In the genomic region with DNA sequence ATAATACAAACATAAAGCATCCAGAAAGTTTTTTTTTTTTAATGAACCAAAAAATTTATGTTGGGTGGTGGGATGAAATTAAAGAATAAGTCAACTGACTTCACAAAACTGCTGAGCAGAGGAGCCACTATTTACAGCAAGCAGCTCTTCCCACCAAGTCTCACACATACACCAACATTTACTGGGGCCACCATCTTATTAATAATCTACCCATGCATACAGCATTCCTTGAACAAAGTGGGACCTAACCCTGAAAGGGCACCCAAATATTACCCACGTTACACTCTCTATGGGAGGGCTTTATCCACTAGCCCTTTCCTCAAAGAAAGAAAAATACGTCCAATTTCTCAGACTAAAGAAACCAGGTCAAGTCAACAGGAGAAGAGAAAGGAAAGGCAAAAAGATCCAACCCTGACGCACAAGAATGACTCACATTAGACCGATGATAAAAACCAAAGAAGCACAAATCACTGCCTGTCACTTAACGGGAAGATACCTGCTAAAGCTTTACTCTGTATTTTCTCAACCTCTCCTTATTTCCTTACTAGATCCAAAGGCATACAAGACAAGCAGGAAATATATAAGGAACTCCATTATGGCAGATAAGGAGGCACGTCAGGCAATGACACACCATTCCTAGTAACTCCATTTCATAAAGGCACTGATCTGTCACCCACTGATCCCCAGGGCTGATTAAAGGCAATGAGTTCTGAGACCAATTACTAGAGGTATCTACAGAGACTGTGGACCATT, we compare ENCODE assay signal across 1 cellular context.
TF ChIP-seq lines count a peak whose summit lies in the region.

No MANE protein-coding gene starts in this region.

TF ChIP-seq in K562, 482 proteins besides CTCF, POLR2A, EP300 and RAD21 (continued from another document):
- TF ChIP-seq, protein P1, sequence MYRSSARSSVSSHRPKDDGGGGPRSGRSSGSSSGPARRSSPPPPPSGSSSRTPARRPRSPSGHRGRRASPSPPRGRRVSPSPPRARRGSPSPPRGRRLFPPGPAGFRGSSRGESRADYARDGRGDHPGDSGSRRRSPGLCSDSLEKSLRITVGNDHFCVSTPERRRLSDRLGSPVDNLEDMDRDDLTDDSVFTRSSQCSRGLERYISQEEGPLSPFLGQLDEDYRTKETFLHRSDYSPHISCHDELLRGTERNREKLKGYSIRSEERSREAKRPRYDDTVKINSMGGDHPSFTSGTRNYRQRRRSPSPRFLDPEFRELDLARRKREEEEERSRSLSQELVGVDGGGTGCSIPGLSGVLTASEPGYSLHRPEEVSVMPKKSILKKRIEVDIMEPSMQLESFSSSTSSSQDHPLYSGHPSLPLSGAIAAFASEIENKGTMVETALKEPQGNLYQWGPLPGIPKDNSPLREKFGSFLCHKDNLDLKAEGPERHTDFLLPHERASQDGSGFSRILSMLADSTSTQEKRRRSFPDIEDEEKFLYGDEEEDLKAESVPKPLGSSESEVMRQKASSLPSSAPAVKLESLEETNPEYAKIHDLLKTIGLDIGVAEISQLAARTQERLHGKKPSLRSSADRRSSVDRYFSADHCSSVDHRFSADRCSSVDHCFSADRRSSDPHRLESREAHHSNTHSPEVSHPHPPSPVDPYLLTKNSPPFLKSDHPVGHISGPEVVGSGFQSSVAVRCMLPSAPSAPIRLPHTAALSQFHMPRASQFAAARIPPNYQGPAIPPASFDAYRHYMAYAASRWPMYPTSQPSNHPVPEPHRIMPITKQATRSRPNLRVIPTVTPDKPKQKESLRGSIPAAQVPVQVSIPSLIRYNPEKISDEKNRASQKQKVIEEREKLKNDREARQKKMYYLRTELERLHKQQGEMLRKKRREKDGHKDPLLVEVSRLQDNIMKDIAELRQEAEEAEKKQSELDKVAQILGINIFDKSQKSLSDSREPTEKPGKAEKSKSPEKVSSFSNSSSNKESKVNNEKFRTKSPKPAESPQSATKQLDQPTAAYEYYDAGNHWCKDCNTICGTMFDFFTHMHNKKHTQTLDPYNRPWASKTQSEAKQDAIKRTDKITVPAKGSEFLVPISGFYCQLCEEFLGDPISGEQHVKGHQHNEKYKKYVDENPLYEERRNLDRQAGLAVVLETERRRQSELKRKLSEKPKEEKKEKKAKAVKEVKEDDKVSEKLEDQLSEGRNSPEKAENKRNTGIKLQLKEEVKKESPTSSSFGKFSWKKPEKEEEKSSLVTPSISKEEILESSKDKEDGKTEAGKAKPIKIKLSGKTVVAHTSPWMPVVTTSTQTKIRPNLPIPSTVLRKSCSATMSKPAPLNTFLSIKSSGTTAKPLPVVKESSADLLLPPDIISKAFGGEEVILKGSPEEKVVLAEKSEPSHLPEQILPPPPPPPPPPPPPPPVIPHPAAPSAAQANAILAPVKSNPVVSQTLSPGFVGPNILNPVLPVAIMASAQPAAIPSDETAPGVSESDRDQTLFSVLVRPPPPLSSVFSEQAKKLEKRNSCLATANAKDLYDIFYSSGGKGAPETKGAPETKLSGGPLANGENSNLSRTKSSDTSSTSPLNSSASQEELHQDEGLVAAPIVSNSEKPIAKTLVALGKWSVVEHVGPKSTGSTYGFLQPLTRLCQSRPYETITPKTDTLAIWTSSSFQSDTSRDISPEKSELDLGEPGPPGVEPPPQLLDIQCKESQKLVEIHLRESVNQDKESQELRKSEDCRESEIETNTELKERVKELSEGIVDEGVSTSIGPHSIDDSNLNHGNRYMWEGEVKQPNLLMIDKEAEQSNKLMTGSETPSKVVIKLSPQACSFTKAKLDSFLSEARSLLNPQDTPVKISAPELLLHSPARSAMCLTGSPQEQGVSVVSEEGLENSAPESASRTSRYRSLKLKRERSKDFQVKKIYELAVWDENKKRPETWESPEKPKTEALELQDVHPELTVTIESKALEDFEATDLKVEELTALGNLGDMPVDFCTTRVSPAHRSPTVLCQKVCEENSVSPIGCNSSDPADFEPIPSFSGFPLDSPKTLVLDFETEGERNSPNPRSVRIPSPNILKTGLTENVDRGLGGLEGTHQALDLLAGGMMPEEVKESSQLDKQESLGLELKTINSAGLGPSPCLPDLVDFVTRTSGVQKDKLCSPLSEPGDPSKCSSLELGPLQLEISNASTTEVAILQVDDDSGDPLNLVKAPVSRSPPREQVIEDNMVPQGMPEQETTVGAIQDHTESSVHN (IDR thresholded peaks at IDR 0.05; ENCODE audit: borderline replicate concordance in 1 of 2, low read depth in 1 of 2) = peak in 1 of 2 experiments; percentile 65; a peak in 1 of 4 replicates
- peak; percentile 19 for TF ChIP-seq CCNT2 (IDR thresholded peaks at IDR 0.05; ENCODE audit: borderline replicate concordance, extremely low read depth, insufficient read length, low read depth, low read length)
- 0 out of 2 replicates have a peak, but pooled peaks have one; percentile 34 for TF ChIP-seq ZBTB17 (CRISPR knock-in tag; IDR thresholded peaks at IDR 0.05)
- TF ChIP-seq ATF1 (CRISPR knock-in tag; IDR thresholded peaks at IDR 0.05) = no peak
- TF ChIP-seq ATF1 (tag; IDR thresholded peaks at IDR 0.05) = peak; percentile 74
- TF ChIP-seq ZNF354B (CRISPR knock-in tag; IDR thresholded peaks at IDR 0.05) = no peak
- TF ChIP-seq FOXK2 (conservative IDR thresholded peaks at IDR 0.05 in 1 of 2, IDR thresholded peaks at IDR 0.05 in 1 of 2; ENCODE audit: low read depth in 2 of 2) = peak in 1 of 2 experiments; percentile 31; a peak in 1 of 4 replicates
- TF ChIP-seq, protein P2, sequence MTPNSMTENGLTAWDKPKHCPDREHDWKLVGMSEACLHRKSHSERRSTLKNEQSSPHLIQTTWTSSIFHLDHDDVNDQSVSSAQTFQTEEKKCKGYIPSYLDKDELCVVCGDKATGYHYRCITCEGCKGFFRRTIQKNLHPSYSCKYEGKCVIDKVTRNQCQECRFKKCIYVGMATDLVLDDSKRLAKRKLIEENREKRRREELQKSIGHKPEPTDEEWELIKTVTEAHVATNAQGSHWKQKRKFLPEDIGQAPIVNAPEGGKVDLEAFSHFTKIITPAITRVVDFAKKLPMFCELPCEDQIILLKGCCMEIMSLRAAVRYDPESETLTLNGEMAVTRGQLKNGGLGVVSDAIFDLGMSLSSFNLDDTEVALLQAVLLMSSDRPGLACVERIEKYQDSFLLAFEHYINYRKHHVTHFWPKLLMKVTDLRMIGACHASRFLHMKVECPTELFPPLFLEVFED (CRISPR knock-in tag; conservative IDR thresholded peaks at IDR 0.05) = no peak
- peak in 1 of 2 experiments; percentile 8; a peak in 1 of 4 replicates for TF ChIP-seq FOXA3 (CRISPR knock-in tag; conservative IDR thresholded peaks at IDR 0.05 in 1 of 2, IDR thresholded peaks at IDR 0.05 in 1 of 2)
- peak; percentile 54; the same call in 1 of the 2 replicates for TF ChIP-seq CTBP1 (IDR thresholded peaks at IDR 0.05; ENCODE audit: borderline replicate concordance)
- no peak for TF ChIP-seq CSDE1 (IDR thresholded peaks at IDR 0.05)
- TF ChIP-seq PTRF (tag; IDR thresholded peaks at IDR 0.05) = no peak
- TF ChIP-seq ZNF324 (CRISPR knock-in tag; IDR thresholded peaks at IDR 0.05) = no peak
- TF ChIP-seq MEIS2 (IDR thresholded peaks at IDR 0.05; ENCODE audit: partially characterized antibody) = peak; percentile 93
- TF ChIP-seq, protein P3, sequence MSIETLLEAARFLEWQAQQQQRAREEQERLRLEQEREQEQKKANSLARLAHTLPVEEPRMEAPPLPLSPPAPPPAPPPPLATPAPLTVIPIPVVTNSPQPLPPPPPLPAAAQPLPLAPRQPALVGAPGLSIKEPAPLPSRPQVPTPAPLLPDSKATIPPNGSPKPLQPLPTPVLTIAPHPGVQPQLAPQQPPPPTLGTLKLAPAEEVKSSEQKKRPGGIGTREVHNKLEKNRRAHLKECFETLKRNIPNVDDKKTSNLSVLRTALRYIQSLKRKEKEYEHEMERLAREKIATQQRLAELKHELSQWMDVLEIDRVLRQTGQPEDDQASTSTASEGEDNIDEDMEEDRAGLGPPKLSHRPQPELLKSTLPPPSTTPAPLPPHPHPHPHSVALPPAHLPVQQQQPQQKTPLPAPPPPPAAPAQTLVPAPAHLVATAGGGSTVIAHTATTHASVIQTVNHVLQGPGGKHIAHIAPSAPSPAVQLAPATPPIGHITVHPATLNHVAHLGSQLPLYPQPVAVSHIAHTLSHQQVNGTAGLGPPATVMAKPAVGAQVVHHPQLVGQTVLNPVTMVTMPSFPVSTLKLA (conservative IDR thresholded peaks at IDR 0.05) = peak in 1 of 2 experiments; percentile 37; a peak in 2 of 4 replicates
- TF ChIP-seq, protein P4, sequence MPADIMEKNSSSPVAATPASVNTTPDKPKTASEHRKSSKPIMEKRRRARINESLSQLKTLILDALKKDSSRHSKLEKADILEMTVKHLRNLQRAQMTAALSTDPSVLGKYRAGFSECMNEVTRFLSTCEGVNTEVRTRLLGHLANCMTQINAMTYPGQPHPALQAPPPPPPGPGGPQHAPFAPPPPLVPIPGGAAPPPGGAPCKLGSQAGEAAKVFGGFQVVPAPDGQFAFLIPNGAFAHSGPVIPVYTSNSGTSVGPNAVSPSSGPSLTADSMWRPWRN (IDR thresholded peaks at IDR 0.05; ENCODE audit: low read depth) = no peak
- TF ChIP-seq, protein P5, sequence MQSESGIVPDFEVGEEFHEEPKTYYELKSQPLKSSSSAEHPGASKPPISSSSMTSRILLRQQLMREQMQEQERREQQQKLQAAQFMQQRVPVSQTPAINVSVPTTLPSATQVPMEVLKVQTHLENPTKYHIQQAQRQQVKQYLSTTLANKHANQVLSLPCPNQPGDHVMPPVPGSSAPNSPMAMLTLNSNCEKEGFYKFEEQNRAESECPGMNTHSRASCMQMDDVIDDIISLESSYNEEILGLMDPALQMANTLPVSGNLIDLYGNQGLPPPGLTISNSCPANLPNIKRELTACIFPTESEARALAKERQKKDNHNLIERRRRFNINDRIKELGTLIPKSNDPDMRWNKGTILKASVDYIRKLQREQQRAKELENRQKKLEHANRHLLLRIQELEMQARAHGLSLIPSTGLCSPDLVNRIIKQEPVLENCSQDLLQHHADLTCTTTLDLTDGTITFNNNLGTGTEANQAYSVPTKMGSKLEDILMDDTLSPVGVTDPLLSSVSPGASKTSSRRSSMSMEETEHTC (IDR thresholded peaks at IDR 0.05) = no peak
- peak; percentile 43; the same call in 1 of the 2 replicates for TF ChIP-seq ZNF589 (CRISPR knock-in tag; IDR thresholded peaks at IDR 0.05; ENCODE audit: low read depth)
- TF ChIP-seq HDAC1 (IDR thresholded peaks at IDR 0.05) = peak in 1 of 2 experiments; percentile 94; a peak in 2 of 4 replicates
- TF ChIP-seq MECOM (CRISPR knock-in tag; IDR thresholded peaks at IDR 0.05) = peak; percentile 81; the same call in 1 of the 2 replicates
- TF ChIP-seq, protein P6, sequence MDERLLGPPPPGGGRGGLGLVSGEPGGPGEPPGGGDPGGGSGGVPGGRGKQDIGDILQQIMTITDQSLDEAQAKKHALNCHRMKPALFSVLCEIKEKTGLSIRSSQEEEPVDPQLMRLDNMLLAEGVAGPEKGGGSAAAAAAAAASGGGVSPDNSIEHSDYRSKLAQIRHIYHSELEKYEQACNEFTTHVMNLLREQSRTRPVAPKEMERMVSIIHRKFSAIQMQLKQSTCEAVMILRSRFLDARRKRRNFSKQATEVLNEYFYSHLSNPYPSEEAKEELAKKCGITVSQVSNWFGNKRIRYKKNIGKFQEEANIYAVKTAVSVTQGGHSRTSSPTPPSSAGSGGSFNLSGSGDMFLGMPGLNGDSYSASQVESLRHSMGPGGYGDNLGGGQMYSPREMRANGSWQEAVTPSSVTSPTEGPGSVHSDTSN (CRISPR knock-in tag; IDR thresholded peaks at IDR 0.05; ENCODE audit: low read depth) = no peak
- TF ChIP-seq, protein P6 (tag; conservative IDR thresholded peaks at IDR 0.05; ENCODE audit: low read depth) = peak; percentile 82
- peak; percentile 87 for TF ChIP-seq SMARCE1 (IDR thresholded peaks at IDR 0.05)
- TF ChIP-seq ZNF780A (CRISPR knock-in tag; IDR thresholded peaks at IDR 0.05) = no peak
- TF ChIP-seq NFYB (IDR thresholded peaks at IDR 0.05; ENCODE audit: extremely low read depth, insufficient read length) = no peak
- TF ChIP-seq EHMT2 (IDR thresholded peaks at IDR 0.05) = peak; percentile 77
- TF ChIP-seq MAZ (CRISPR knock-in tag; conservative IDR thresholded peaks at IDR 0.05 in 1 of 2, IDR thresholded peaks at IDR 0.05 in 1 of 2) = 0 out of 4 replicates have a peak, but pooled peaks of 1 of the 2 experiments have one; percentile 10
- TF ChIP-seq, protein P7, sequence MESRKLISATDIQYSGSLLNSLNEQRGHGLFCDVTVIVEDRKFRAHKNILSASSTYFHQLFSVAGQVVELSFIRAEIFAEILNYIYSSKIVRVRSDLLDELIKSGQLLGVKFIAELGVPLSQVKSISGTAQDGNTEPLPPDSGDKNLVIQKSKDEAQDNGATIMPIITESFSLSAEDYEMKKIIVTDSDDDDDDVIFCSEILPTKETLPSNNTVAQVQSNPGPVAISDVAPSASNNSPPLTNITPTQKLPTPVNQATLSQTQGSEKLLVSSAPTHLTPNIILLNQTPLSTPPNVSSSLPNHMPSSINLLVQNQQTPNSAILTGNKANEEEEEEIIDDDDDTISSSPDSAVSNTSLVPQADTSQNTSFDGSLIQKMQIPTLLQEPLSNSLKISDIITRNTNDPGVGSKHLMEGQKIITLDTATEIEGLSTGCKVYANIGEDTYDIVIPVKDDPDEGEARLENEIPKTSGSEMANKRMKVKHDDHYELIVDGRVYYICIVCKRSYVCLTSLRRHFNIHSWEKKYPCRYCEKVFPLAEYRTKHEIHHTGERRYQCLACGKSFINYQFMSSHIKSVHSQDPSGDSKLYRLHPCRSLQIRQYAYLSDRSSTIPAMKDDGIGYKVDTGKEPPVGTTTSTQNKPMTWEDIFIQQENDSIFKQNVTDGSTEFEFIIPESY (CRISPR knock-in tag; IDR thresholded peaks at IDR 0.05) = no peak
- TF ChIP-seq HDAC2 (IDR thresholded peaks at IDR 0.05) = peak; percentile 96
- peak; percentile 99 for TF ChIP-seq KDM1A (IDR thresholded peaks at IDR 0.05)
- TF ChIP-seq ZNF175 (CRISPR knock-in tag; IDR thresholded peaks at IDR 0.05; ENCODE audit: low read depth) = no peak
- TF ChIP-seq FOSL1 (tag; conservative IDR thresholded peaks at IDR 0.05) = peak; percentile 95; the same call in 1 of the 2 replicates
- TF ChIP-seq ZEB2 (IDR thresholded peaks at IDR 0.05) = peak; percentile 72
- TF ChIP-seq ZC3H4 (CRISPR knock-in tag; IDR thresholded peaks at IDR 0.05; ENCODE audit: borderline replicate concordance) = no peak
- peak; percentile 62; the same call in 1 of the 2 replicates for TF ChIP-seq JUN (IDR thresholded peaks at IDR 0.05; ENCODE audit: borderline replicate concordance, low read depth, low read length)
- no peak for TF ChIP-seq JUN (CRISPR knock-in tag; IDR thresholded peaks at IDR 0.05; ENCODE audit: borderline replicate concordance)
- 0 out of 2 replicates have a peak, but pooled peaks have one; percentile 47 for TF ChIP-seq ZNF717 (CRISPR knock-in tag; IDR thresholded peaks at IDR 0.05)
- no peak for TF ChIP-seq TEAD2 (tag; IDR thresholded peaks at IDR 0.05)
- TF ChIP-seq BACH1 (tag; IDR thresholded peaks at IDR 0.05) = peak; percentile 27; the same call in 1 of the 2 replicates
- TF ChIP-seq ZNF75A (CRISPR knock-in tag; IDR thresholded peaks at IDR 0.05) = no peak
- TF ChIP-seq CREB1 (IDR thresholded peaks at IDR 0.05) = no peak
- TF ChIP-seq CREB1 (CRISPR knock-in tag; IDR thresholded peaks at IDR 0.05) = peak; percentile 36; the same call in 1 of the 2 replicates
- no peak for TF ChIP-seq SREBF1 (IDR thresholded peaks at IDR 0.05; ENCODE audit: borderline replicate concordance, low read depth, low read length)
